9 cellular contexts compared by ENCODE assay signal in the genomic region with DNA sequence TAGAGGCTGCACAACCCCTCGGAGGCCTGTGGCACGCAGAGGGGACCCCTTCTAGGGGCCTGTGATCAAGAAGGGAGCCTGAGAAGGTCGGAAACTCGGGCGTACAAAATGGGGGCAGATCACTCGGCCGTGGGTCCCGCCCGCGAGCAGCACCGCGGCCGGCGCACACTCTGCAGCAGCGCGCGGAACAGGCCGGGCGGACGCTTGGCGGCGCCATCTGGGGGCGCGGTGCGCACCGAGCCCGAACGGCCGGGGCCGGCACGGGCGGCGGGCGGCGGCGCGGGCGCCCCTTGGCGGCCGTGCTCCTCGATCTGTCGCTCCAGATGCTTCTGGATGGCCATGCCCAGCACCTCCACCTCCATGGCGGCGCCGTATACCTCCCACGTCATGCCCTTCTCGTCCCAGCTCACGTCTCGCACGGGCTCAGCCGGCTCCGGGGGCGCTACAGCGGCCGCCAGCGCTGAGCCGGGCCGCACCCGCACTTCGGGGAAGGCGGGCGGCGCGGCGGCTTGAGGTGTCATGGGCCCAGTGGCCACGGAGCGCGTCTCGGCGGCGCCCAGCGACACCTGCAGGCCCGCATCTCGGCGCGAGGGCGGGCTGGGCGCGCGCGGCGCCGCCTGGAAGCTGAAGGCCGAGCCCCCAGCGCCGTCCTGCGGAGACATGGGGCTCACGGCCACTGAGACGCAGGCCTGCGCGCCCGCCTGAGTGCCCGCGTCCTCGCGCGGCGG. TPM values are rescaled to one million over a fixed set of nuclear protein-coding genes. Genes with fewer than 3 reads are reported as not detected.
A peak's percentile ranks its signal among the peaks of the same experiment; 100 is the strongest.
DNase-seq lines count a peak whose midpoint lies in the region; ATAC-seq and TF ChIP-seq lines count a peak whose summit lies in the region.
"Had no signal": no experiment of that assay in that cellular context is flagged by ENCODE, and none has a peak within 500 bp of the region (broad histone marks: within the 10 kb centered on the region; RNA-seq: fewer than 3 reads in every experiment).

No MANE protein-coding gene starts in this region.

- peak overlapping the region; percentile 40 to 60 for H3K4me3 ChIP-seq in duodenal mucosa (ENCODE audit: low read depth in 1 of 2, low read length in 2 of 2)
- peak overlapping the region; percentile 49 for H3K4me3 ChIP-seq in thymus (ENCODE audit: low read length)

- peaks cover 34% of the 10 kb centered on the region for H3K27me3 Mint-ChIP-seq in nephron (ENCODE audit: low read depth)

- DNase-seq in Right ventricle myocardium inferior (ENCODE audit: missing footprints) (no peak), cardiac septum (ENCODE audit: low spot score) (no peak), NCI-H187 (lab: John Stamatoyannopoulos, UW) (no peak), GOT3 (lab: John Stamatoyannopoulos, UW) (no peak)
- peak; percentile 73 for DNase-seq in activated CD4-positive, alpha-beta T cell treated with anti-CD3 and anti-CD28 coated beads for 48 hours

- peaks cover 10 to 13% of the 10 kb centered on the region in 2 donors for H3K36me3 ChIP-seq in duodenal mucosa (ENCODE audit: control insufficient read depth in 1 of 2, insufficient read depth in 2 of 2, low read length in 2 of 2)
- no peaks in the 10 kb centered on the region for H3K36me3 ChIP-seq in thymus (ENCODE audit: control insufficient read depth, insufficient read depth)

- no peaks in the 10 kb centered on the region for H3K9me3 Mint-ChIP-seq in nephron

- no peaks in the 10 kb centered on the region for H3K4me1 Mint-ChIP-seq in nephron

- H3K4me1 ChIP-seq in duodenal mucosa (ENCODE audit: control insufficient read depth in 1 of 2, insufficient read depth in 2 of 2, low read length in 2 of 2) (peaks cover 0 to 8% of the 10 kb centered on the region in 2 donors), thymus (ENCODE audit: control insufficient read depth, insufficient read depth, low read length) (peaks cover 4% of the 10 kb centered on the region)

- WGBS in thymus = 6% methylated on average over 98 of the region's 98 CpGs

- H3K9me3 ChIP-seq in duodenal mucosa (ENCODE audit: control insufficient read depth in 1 of 2, low read length in 2 of 2) (no peaks in the 10 kb centered on the region), thymus (ENCODE audit: control insufficient read depth) (peaks cover 1% of the 10 kb centered on the region)

- H3K36me3 Mint-ChIP-seq in nephron (ENCODE audit: low read depth) = peaks cover 5% of the 10 kb centered on the region

- H3K27ac ChIP-seq in duodenal mucosa (ENCODE audit: low read depth, low read length) (no peak overlapping the region), thymus (ENCODE audit: low read depth) (no peak overlapping the region)

- peak in 2 of 3 experiments; percentile 10 to 22 for TF ChIP-seq CTCF in nephron (IDR thresholded peaks at IDR 0.05; ENCODE audit: unreplicated experiment in 3 of 3)

- H3K27ac Mint-ChIP-seq in nephron = no peak overlapping the region

- ATAC-seq in Right ventricle myocardium inferior = peak; percentile 43

- peak overlapping the region in 1 of 2 donors; percentile 6 for H3K9ac ChIP-seq in duodenal mucosa (ENCODE audit: low read depth in 1 of 2, low read length in 2 of 2)

- peak overlapping the region in 1 of 3 experiments; percentile 57 for H3K4me3 Mint-ChIP-seq in nephron

- intact Hi-C loops in Right ventricle myocardium inferior (cut with DNase I) (no loop called here), cardiac septum (cut with DNase I) (no loop called here)

- peaks cover 0 to 9% of the 10 kb centered on the region in 2 donors for H3K27me3 ChIP-seq in duodenal mucosa (ENCODE audit: control insufficient read depth in 1 of 2, insufficient read depth in 2 of 2, low read length in 2 of 2)
- H3K27me3 ChIP-seq in thymus (ENCODE audit: control insufficient read depth, insufficient read depth) = peaks cover 18% of the 10 kb centered on the region

RNA-seq across cellular contexts. Expression of a gene that starts 13.1 kb away (rescaled TPM):
- total RNA-seq in Right ventricle myocardium inferior (0.41 TPM), cardiac septum (0.48 TPM)
- polyA plus RNA-seq in thymus = 0.82 TPM

RNA-seq across cellular contexts. Expression of a gene that starts 33.5 kb away (rescaled TPM):
- total RNA-seq in Right ventricle myocardium inferior (not detected), cardiac septum (0.43 TPM)
- 0.21 TPM for polyA plus RNA-seq in thymus

RNA-seq across cellular contexts. Expression of a gene that starts 33.6 kb away (rescaled TPM):
- total RNA-seq in Right ventricle myocardium inferior (not detected), cardiac septum (not detected)
- 0.05 TPM for polyA plus RNA-seq in thymus
- polyA plus RNA-seq: AG04450 had no signal

RNA-seq across cellular contexts. Expression of a gene that starts 47.7 kb away (rescaled TPM):
- 0.19 TPM for total RNA-seq in Right ventricle myocardium inferior
- total RNA-seq in cardiac septum = 0.51 TPM
- polyA plus RNA-seq in thymus = 0.07 TPM
- polyA plus RNA-seq: AG04450 had no signal

RNA-seq across cellular contexts. Expression of a gene that starts 50.4 kb away (rescaled TPM):
- total RNA-seq in Right ventricle myocardium inferior (30.0 TPM), cardiac septum (30.2 TPM)
- 26.5 TPM for polyA plus RNA-seq in thymus
